In the genomic region with DNA sequence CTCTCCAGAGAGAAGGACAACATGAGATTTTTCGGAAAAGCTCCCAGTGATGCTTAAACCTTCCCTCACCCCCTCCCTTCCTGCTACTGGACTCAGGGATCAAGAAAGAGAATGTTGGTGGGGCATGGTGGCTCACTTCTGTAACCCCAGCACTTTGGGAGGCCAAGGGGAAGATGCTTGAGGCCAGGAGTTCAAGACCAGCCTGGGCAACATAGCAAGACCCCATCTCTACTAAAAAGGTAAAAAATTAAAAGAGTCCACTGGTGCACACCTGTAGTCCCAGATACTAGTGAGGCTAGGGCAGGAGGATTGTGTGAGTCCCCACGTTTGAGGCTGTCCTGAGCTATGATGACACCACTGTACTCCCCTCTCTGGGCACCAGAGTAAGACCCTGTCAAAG, we compare ENCODE assay signal across 22 cellular contexts.
A peak's percentile ranks its signal among the peaks of the same experiment; 100 is the strongest.
DNase-seq lines count a peak whose midpoint lies in the region; TF ChIP-seq lines count a peak whose summit lies in the region.
"Had no signal": no experiment of that assay in that cellular context is flagged by ENCODE, and none has a peak within 500 bp of the region (broad histone marks: within the 10 kb centered on the region; RNA-seq: fewer than 3 reads in every experiment).

No MANE protein-coding gene starts in this region.

- no peak overlapping the region for H3K23ac ChIP-seq in trophoblast cell (ENCODE audit: low read length)

- H3K9me3 ChIP-seq in OCI-LY7 (ENCODE audit: low read length) (no peaks in the 10 kb centered on the region), trophoblast cell (ENCODE audit: insufficient read depth, low read depth, low read length) (no peaks in the 10 kb centered on the region), tibial artery (no peaks in the 10 kb centered on the region), ovary (no peaks in the 10 kb centered on the region)

- H3K27ac ChIP-seq in OCI-LY7 (ENCODE audit: low read depth, low read length, poor library complexity, severe bottlenecking) (no peak overlapping the region), coronary artery (peak overlapping the region; percentile 87 to 89), trophoblast cell (ENCODE audit: low read depth, low read length) (peak overlapping the region; percentile 84), tibial artery (peak overlapping the region; percentile 89 to 90), ovary (no peak overlapping the region)
- H3K27ac ChIP-seq: SK-N-MC had no signal

- H3K36me3 ChIP-seq in OCI-LY7 (ENCODE audit: insufficient read depth, low read length), result no peaks in the 10 kb centered on the region
- H3K36me3 ChIP-seq in trophoblast cell (ENCODE audit: control insufficient read depth in 1 of 2, insufficient read depth in 2 of 2, low read length in 2 of 2), result no peaks in the 10 kb centered on the region
- H3K36me3 ChIP-seq in tibial artery, result no peaks in the 10 kb centered on the region
- H3K36me3 ChIP-seq in ovary, result no peaks in the 10 kb centered on the region

- DNase-seq in OCI-LY7 (ENCODE audit: low spot score) (no peak), coronary artery (ENCODE audit: low spot score) (peak; percentile 12), trophoblast cell (no peak), tibial artery (no peak), ovary (no peak), NCI-H187 (lab: John Stamatoyannopoulos, UW) (no peak)
- DNase-seq in NK-92 treated with Interleukin-12 subunit alpha and Interleukin-12 subunit beta, amount 100 ng/mL, for 24 hours (lab: John Stamatoyannopoulos, UW), result no peak
- DNase-seq: ACHN; AML-193; CD4-positive, CD25-positive, alpha-beta regulatory T cell; COR-L47; DMS153; EL; HCEC 1CT; KG1; NCI-H1105 treated with DMSO at 0.1 percent for 48 hours; NCI-H1694; NCI-H748 treated with DMSO at 0.1 percent for 48 hours; SHP77 had no signal

- H4K8ac ChIP-seq in trophoblast cell (ENCODE audit: low read depth, low read length), result peak overlapping the region; percentile 25

- TF ChIP-seq POLR2A in ovary (IDR thresholded peaks at IDR 0.05), result no peak

- H3K18ac ChIP-seq in trophoblast cell (ENCODE audit: low read length), result no peak overlapping the region

- peak overlapping the region; percentile 5 for H2BK5ac ChIP-seq in trophoblast cell (ENCODE audit: low read depth, low read length, poor library complexity)

- H2BK12ac ChIP-seq in trophoblast cell (ENCODE audit: low read length), result peak overlapping the region; percentile 66

- H3K4me3 ChIP-seq in OCI-LY7 (ENCODE audit: low read depth, low read length, poor library complexity, severe bottlenecking) (no peak overlapping the region), coronary artery (no peak overlapping the region), trophoblast cell (ENCODE audit: low read depth, low read length) (no peak overlapping the region), tibial artery (no peak overlapping the region), ovary (no peak overlapping the region)
- H3K4me3 ChIP-seq: GM12878, GM23338, SK-N-MC had no signal

- 0 out of 2 replicates have a peak overlapping the region, but pooled peaks have one; percentile 53 for H3K4me2 ChIP-seq in OCI-LY7 (ENCODE audit: low read length)
- H3K4me2 ChIP-seq in trophoblast cell (ENCODE audit: low read length), result no peak overlapping the region
- H3K4me2 ChIP-seq: GM23338 had no signal

- H2AK5ac ChIP-seq in trophoblast cell (ENCODE audit: low read length), result no peak overlapping the region

- no peak overlapping the region for H4K12ac ChIP-seq in trophoblast cell (ENCODE audit: low read depth, low read length)

- TF ChIP-seq CTCF in OCI-LY7 (conservative IDR thresholded peaks at IDR 0.05; ENCODE audit: low read length), result no peak
- TF ChIP-seq CTCF in coronary artery (IDR thresholded peaks at IDR 0.05), result no peak
- TF ChIP-seq CTCF in tibial artery (IDR thresholded peaks at IDR 0.05), result no peak
- TF ChIP-seq CTCF in ovary (IDR thresholded peaks at IDR 0.05), result no peak

- H3K27me3 ChIP-seq in trophoblast cell (ENCODE audit: insufficient read depth, low read length) (no peaks in the 10 kb centered on the region), tibial artery (no peaks in the 10 kb centered on the region), ovary (no peaks in the 10 kb centered on the region)

- H3K9me2 ChIP-seq in OCI-LY7 (ENCODE audit: insufficient read depth, low read length), result no peaks in the 10 kb centered on the region

- no peak overlapping the region for H3K9ac ChIP-seq in trophoblast cell (ENCODE audit: low read length)

- no peak for TF ChIP-seq EP300 in ovary (IDR thresholded peaks at IDR 0.05)

- peak overlapping the region; percentile 20 for H3K14ac ChIP-seq in trophoblast cell (ENCODE audit: low read length)

- peak overlapping the region; percentile 12 for H2BK120ac ChIP-seq in trophoblast cell (ENCODE audit: insufficient read depth, low read length, poor library complexity)

- peaks cover 39% of the 10 kb centered on the region for H3K4me1 ChIP-seq in OCI-LY7 (ENCODE audit: insufficient read depth, low read length, poor library complexity, severe bottlenecking)
- H3K4me1 ChIP-seq in trophoblast cell (ENCODE audit: control insufficient read depth in 1 of 2, insufficient read depth in 2 of 2, low read length in 2 of 2), result peaks cover 24 to 27% of the 10 kb centered on the region in 2 experiments
- peaks cover 0 to 95% (median 75%) of the 10 kb centered on the region in 4 donors for H3K4me1 ChIP-seq in tibial artery
- peaks cover 1% of the 10 kb centered on the region for H3K4me1 ChIP-seq in ovary (ENCODE audit: insufficient read depth)

- H3K79me2 ChIP-seq in OCI-LY7 (ENCODE audit: insufficient read depth, low read depth, low read length), result no peaks in the 10 kb centered on the region
- H3K79me2 ChIP-seq in trophoblast cell (ENCODE audit: control insufficient read depth, insufficient read depth, low read length, poor library complexity), result no peaks in the 10 kb centered on the region

- no TSS peak for BruUV-seq in OCI-LY7 (replicated peaks; lab: Mats Ljungman, UMichigan)

- peaks cover 29% of the 10 kb centered on the region for H3K79me1 ChIP-seq in trophoblast cell (ENCODE audit: low read length)

- H2AFZ ChIP-seq in OCI-LY7 (ENCODE audit: low read length), result no peak overlapping the region
- H2AFZ ChIP-seq in trophoblast cell (ENCODE audit: insufficient read depth, low read length, poor library complexity), result no peak overlapping the region

- no peak overlapping the region for H3K4ac ChIP-seq in trophoblast cell (ENCODE audit: low read depth, low read length)

- intact Hi-C loops in OCI-LY7 (cut with micrococcal nuclease; ENCODE audit: unreplicated experiment) (no loop called here), tibial artery (cut with DNase I; ENCODE audit: low total_unique reads) (no loop called here), ovary (cut with DNase I) (no loop called here)

- CTCF ChIA-PET in OCI-LY7 (lab: Charles Lee; ENCODE audit: unreplicated experiment), result no interaction called here

- no CpG with 5 or more reads among the region's 2 CpGs for WGBS in trophoblast cell (ENCODE audit: extremely low coverage, insufficient coverage, insufficient read length)
- WGBS in ovary, 3 donors, result 69 to 96% (median 84%) methylated on average over 2 of the region's 2 CpGs

- POLR2A ChIA-PET in OCI-LY7 (lab: Charles Lee), result no interaction called here

- no peaks in the 10 kb centered on the region for H4K20me1 ChIP-seq in OCI-LY7 (ENCODE audit: insufficient read depth, low read length)

- H4K91ac ChIP-seq in trophoblast cell (ENCODE audit: low read depth, low read length), result peak overlapping the region; percentile 65

Comparison
In these comparisons a context has a peak if more than half of its experiments do, and no peak if none do; other contexts are left out.
1. H3K27ac ChIP-seq: peak in coronary artery (2 of 2), trophoblast cell (single experiment) and tibial artery (2 of 2); none in OCI-LY7 (single experiment) and ovary (0 of 2).